ENCODE assay signal across 6 cellular contexts in the genomic region with DNA sequence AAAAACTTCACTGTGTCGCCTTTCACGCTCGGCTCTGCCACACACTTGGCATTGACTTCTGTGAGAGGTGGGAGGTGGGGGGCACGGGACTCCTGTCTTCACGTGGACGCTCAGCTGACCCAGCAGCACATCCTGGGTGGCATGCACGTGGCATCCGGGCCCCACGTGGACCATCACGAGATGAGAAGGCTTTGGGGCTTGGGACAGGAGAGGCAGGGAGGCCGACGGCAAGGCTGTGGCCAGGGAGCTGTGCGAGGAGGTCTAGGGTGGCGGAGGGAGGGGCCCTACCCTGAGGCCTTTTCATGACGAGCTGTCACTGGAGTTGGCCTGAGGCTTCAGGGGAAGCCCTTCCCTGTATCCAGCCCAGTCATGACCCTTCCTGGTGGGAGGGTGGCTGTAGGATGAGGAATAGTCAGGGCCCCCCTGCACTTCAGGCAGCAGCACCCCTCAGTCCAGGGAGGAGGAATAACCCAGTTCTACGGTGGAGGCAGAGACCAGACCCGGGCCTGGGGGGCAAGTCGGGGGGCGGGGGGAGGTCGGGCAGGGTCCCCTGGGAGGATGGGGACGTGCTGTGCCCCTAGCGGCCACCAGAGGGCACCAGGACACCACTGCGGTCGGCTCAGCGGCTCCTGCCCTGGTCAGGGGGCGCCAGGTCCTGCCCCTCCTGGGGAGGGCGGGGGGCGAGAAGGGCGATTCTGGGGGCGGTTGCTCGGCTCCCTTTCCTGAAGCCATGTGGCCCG. TPM values are rescaled to one million over a fixed set of nuclear protein-coding genes. Genes with fewer than 3 reads are reported as not detected.
DNase-seq lines count a peak whose midpoint lies in the region; ATAC-seq, FAIRE-seq and TF ChIP-seq lines count a peak whose summit lies in the region.

No MANE protein-coding gene starts in this region.

- H3K27ac ChIP-seq in CD8-positive, alpha-beta T cell (ENCODE audit: low read depth, low read length), result no peak overlapping the region
- no peak overlapping the region for H3K27ac ChIP-seq in parathyroid adenoma

- no peaks in the 10 kb centered on the region for H3K9me3 ChIP-seq in CD8-positive, alpha-beta T cell (ENCODE audit: low read length)
- H3K9me3 ChIP-seq in parathyroid adenoma (ENCODE audit: control insufficient read depth, low read length), result no peaks in the 10 kb centered on the region

- H3K4me3 ChIP-seq in CD8-positive, alpha-beta T cell (ENCODE audit: low read depth, low read length), result no peak overlapping the region
- H3K4me3 ChIP-seq in bronchial epithelial cell (ENCODE audit: low read depth, low read length) (no peak overlapping the region), parathyroid adenoma (ENCODE audit: low read depth, low read length) (no peak overlapping the region)

- no peaks in the 10 kb centered on the region for H3K9me3 Mint-ChIP-seq in CD8-positive, alpha-beta T cell

- no peaks in the 10 kb centered on the region for H3K4me1 ChIP-seq in CD8-positive, alpha-beta T cell (ENCODE audit: insufficient read depth, low read length)
- H3K4me1 ChIP-seq in parathyroid adenoma, result no peaks in the 10 kb centered on the region

- no peaks in the 10 kb centered on the region for H3K79me2 ChIP-seq in parathyroid adenoma

- H2AFZ ChIP-seq in parathyroid adenoma, result no peak overlapping the region

- no peaks in the 10 kb centered on the region for H3K27me3 ChIP-seq in CD8-positive, alpha-beta T cell (ENCODE audit: insufficient read depth, low read length)
- peaks cover 13% of the 10 kb centered on the region for H3K27me3 ChIP-seq in bronchial epithelial cell (ENCODE audit: control insufficient read depth, insufficient read depth, low read length)
- no peaks in the 10 kb centered on the region for H3K27me3 ChIP-seq in parathyroid adenoma (ENCODE audit: control insufficient read depth, insufficient read depth, low read length)

- no peaks in the 10 kb centered on the region for H3K4me1 Mint-ChIP-seq in CD8-positive, alpha-beta T cell (ENCODE audit: low read depth)

- POLR2A ChIA-PET in CD8-positive, alpha-beta T cell (lab: Charles Lee), result no interaction called here

- H3K27ac Mint-ChIP-seq in CD8-positive, alpha-beta T cell, result no peak overlapping the region

- CTCF ChIA-PET in CD8-positive, alpha-beta T cell (lab: Charles Lee), result interaction anchor here (0.7 to 6.9 kb wide), 23 partner anchors 8 to 322 kb away, joined by 3 to 108 read pairs (median 6); a partner anchor contains a TSS

- no peak overlapping the region for H3K4me3 Mint-ChIP-seq in CD8-positive, alpha-beta T cell

- peak; percentile 86 for TF ChIP-seq CTCF in CD8-positive, alpha-beta T cell (IDR thresholded peaks at IDR 0.05)
- TF ChIP-seq CTCF in bronchial epithelial cell (IDR thresholded peaks at IDR 0.05; ENCODE audit: insufficient read depth, low read length, severe bottlenecking) (peak; percentile 87), parathyroid adenoma (IDR thresholded peaks at IDR 0.05) (peak; percentile 67)

- H3K9ac ChIP-seq in parathyroid adenoma, result no peak overlapping the region

- peaks cover 16% of the 10 kb centered on the region for H3K27me3 Mint-ChIP-seq in CD8-positive, alpha-beta T cell (ENCODE audit: low read depth)

- peak in 6 of 7 experiments; percentile 49 to 80 (median 62) for DNase-seq in CD8-positive, alpha-beta T cell
- DNase-seq in RCC 7860 (ENCODE audit: low spot score) (peak; percentile 5), bronchial epithelial cell (ENCODE audit: low read depth) (no peak)

- no peaks in the 10 kb centered on the region for H3K36me3 ChIP-seq in CD8-positive, alpha-beta T cell (ENCODE audit: insufficient read depth, low read length)
- no peaks in the 10 kb centered on the region for H3K36me3 ChIP-seq in bronchial epithelial cell (ENCODE audit: control insufficient read depth, insufficient read depth, low read length)
- H3K36me3 ChIP-seq in parathyroid adenoma (ENCODE audit: control insufficient read depth, insufficient read depth, low read length), result no peaks in the 10 kb centered on the region

- intact Hi-C loops in CD8-positive, alpha-beta T cell (cut with DNase I, micrococcal nuclease), result loop anchor here in 1 of 2 experiments (1.0 to 2.0 kb wide), 2 partner anchors 79 to 309 kb away; no protein-coding TSS in a partner anchor

- peak; percentile 95 for ATAC-seq in CD8-positive, alpha-beta T cell
- ATAC-seq in GM21528 (IDR thresholded peaks at IDR 0.05; ENCODE audit: low FRiP score, unreplicated experiment) (no peak), GM19351 (IDR thresholded peaks at IDR 0.05; ENCODE audit: unreplicated experiment) (no peak)

- no peaks in the 10 kb centered on the region for H3K36me3 Mint-ChIP-seq in CD8-positive, alpha-beta T cell

- H3K4me2 ChIP-seq in parathyroid adenoma (ENCODE audit: low read length), result peak overlapping the region; percentile 81

- FAIRE-seq in RCC 7860 (lab: Jason Lieb, UNC), result no peak
- no peak for FAIRE-seq in bronchial epithelial cell (lab: Jason Lieb, UNC)

RNA-seq across cellular contexts. Expression of a gene that starts 2.0 kb away (rescaled TPM):
- under 1 TPM in 1 of 2 experiments, not detected in 1; 0.08 TPM for total RNA-seq in CD8-positive, alpha-beta T cell
- under 0.01 TPM in 1 of 2 replicates, not detected in the other for total RNA-seq in bronchial epithelial cell

RNA-seq across cellular contexts. Expression of a gene that starts 16.0 kb away (rescaled TPM):
- 10 to 100 TPM; 26.0 to 30.9 TPM for total RNA-seq in CD8-positive, alpha-beta T cell
- 42.6 and 83.5 TPM in 2 replicates for total RNA-seq in bronchial epithelial cell

RNA-seq across cellular contexts. Expression of a gene that starts 17.6 kb away (rescaled TPM):
- under 1 TPM; 0.56 to 0.60 TPM for total RNA-seq in CD8-positive, alpha-beta T cell
- total RNA-seq in bronchial epithelial cell, result 1.6 and 5.4 TPM in 2 replicates

RNA-seq across cellular contexts. Expression of a gene that starts 23.5 kb away (rescaled TPM):
- 10 to 100 TPM; 15.2 to 16.1 TPM for total RNA-seq in CD8-positive, alpha-beta T cell
- 4.5 and 6.8 TPM in 2 replicates for total RNA-seq in bronchial epithelial cell

RNA-seq across cellular contexts. Expression of a gene that starts 24.9 kb away (rescaled TPM):
- 10 to 100 TPM; 54.0 to 54.7 TPM for total RNA-seq in CD8-positive, alpha-beta T cell
- 116 and 128 TPM in 2 replicates for total RNA-seq in bronchial epithelial cell
